ENCODE assay signal across 8 cellular contexts in the genomic region with DNA sequence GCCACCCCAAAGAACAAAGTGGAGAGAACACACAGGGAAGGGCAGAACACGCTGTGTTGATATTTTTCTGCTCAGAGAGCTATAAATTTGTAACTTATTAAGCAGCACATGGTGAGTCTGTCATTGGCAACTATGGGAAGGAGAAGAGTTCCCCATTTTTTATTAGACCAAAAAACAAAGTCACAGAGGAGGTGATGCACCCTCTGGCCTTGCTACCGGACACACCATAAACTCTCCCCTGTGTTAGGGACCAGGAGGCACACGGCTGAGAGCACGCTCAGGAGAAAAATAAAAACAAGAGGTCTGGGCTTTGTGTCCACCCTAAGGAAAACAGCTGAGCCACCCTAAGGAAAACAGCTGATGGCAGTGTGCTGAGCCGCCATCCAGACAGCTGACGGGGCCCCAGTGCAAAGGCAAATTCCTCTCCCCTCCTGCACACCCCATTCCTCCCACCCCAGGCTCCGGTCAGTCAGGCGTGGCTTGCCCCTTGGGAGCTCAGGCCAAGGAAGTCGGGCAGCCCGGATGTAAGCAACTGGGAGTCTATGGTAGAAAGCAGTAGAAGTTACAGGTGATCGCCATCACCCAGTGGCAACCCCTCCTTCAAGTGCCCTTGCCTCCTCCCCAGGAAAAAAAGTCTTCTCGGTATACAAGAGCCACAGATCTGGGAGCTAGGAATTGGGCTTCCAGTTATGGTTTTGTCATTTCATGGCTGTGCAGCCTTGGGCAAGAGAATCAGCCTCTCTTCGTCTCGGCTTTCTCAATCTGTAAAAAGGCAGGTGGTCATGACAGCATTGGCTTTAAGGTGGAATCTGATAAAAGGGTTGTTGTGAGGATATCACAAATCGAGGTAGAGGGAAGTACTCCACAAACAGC. TPM values are rescaled to one million over a fixed set of nuclear protein-coding genes. Genes with fewer than 3 reads are reported as not detected.
A peak's percentile ranks its signal among the peaks of the same experiment; 100 is the strongest.
DNase-seq lines count a peak whose midpoint lies in the region; ATAC-seq, FAIRE-seq and TF ChIP-seq lines count a peak whose summit lies in the region.

No MANE protein-coding gene starts in this region.

- peaks cover 59% of the 10 kb centered on the region for H3K4me1 Mint-ChIP-seq in T-helper 2 cell treated with Interferon-gamma antibody and Interleukin-4, amounts not matched to agents 5 μg/mL and 100 μg/mL, for 36 hours (ENCODE audit: low read depth)

- no peaks in the 10 kb centered on the region for H3K36me3 ChIP-seq in breast epithelium
- H3K36me3 ChIP-seq in HepG2 (replicated peaks in 1 of 2; ENCODE audit: control insufficient read depth in 1 of 2, insufficient read depth in 2 of 2, low read length in 2 of 2): no peaks in the 10 kb centered on the region; a peak in 2 of 5 replicates
- no peaks in the 10 kb centered on the region for H3K36me3 ChIP-seq in transverse colon
- H3K36me3 ChIP-seq in HAP-1 (replicated peaks): no peaks in the 10 kb centered on the region

- peaks cover 51% of the 10 kb centered on the region for H3K36me3 Mint-ChIP-seq in T-helper 2 cell treated with Interferon-gamma antibody and Interleukin-4, amounts not matched to agents 5 μg/mL and 100 μg/mL, for 36 hours (ENCODE audit: low read depth)

- FAIRE-seq in HepG2 (lab: Jason Lieb, UNC): no peak

- CTCF ChIA-PET in HepG2 (lab: Yijun Ruan, JAX; ENCODE audit: low intra/inter-chr PET ratio, low total read pairs): no interaction called here

- DNase-seq in T-helper 2 cell treated with Interferon-gamma antibody and Interleukin-4, amounts not matched to agents 5 μg/mL and 100 μg/mL, for 36 hours (ENCODE audit: low spot score): no peak
- no peak for DNase-seq in T-helper 2 cell
- DNase-seq in breast epithelium (ENCODE audit: low spot score in 2 of 2): no peak
- DNase-seq in HepG2 (ENCODE audit: low spot score): no peak
- no peak for DNase-seq in transverse colon
- no peak for DNase-seq in HAP-1 (ENCODE audit: low spot score in 2 of 2)
- no peak for DNase-seq in NCI-H146 (lab: John Stamatoyannopoulos, UW)
- no peak for DNase-seq in SKM-1 (lab: John Stamatoyannopoulos, UW; ENCODE audit: unreplicated experiment)

- H3K4me2 ChIP-seq in HepG2 (ENCODE audit: low read depth, low read length): peak overlapping the region; percentile 85

- POLR2A ChIA-PET in HepG2 (lab: Yijun Ruan, JAX): interaction anchor here (1.0 to 13.4 kb wide), 9 partner anchors 26 to 146 kb away, joined by 3 to 265 read pairs (median 10); a partner anchor contains a TSS

- H3K9me3 Mint-ChIP-seq in T-helper 2 cell treated with Interferon-gamma antibody and Interleukin-4, amounts not matched to agents 5 μg/mL and 100 μg/mL, for 36 hours: no peaks in the 10 kb centered on the region

- TF ChIP-seq RAD21 in HepG2 (CRISPR knock-in tag; IDR thresholded peaks at IDR 0.05): no peak

- in situ Hi-C loops in HepG2 (cut with HindIII; ENCODE audit: extremely low pct_ligation_motif_present, low pct_unique_long_range_greater_than_20kb) (loop anchor here (10.0 kb wide), 1 partner anchor 48 kb away; no protein-coding TSS in a partner anchor), transverse colon (cut with MboI; ENCODE audit: low pct_ligation_motif_present in 1 of 4, low pct_unique_long_range_greater_than_20kb in 1 of 4, low sequenced_read_pairs in 3 of 4) (no loop called here), HAP-1 (cut with MboI; ENCODE audit: low sequenced_read_pairs) (no loop called here)

- no peak for TF ChIP-seq EP300 in HepG2 (IDR thresholded peaks at IDR 0.05; ENCODE audit: low read depth in 2 of 2, low read length in 2 of 2)
- no peak for TF ChIP-seq EP300 in HepG2 (CRISPR knock-in tag; IDR thresholded peaks at IDR 0.05; ENCODE audit: borderline replicate concordance)
- no peak for TF ChIP-seq EP300 in transverse colon (IDR thresholded peaks at IDR 0.05; ENCODE audit: low read depth)

- intact Hi-C loops in breast epithelium (cut with DNase I; ENCODE audit: low total_unique reads): no loop called here
- intact Hi-C loops in HepG2 (cut with micrococcal nuclease; ENCODE audit: unreplicated experiment): no loop called here
- intact Hi-C loops in transverse colon (cut with DNase I; ENCODE audit: low total_unique reads): no loop called here

- H3K27me3 ChIP-seq in breast epithelium (no peaks in the 10 kb centered on the region), HepG2 (ENCODE audit: control insufficient read depth in 1 of 2, insufficient read depth in 2 of 2, low read length in 2 of 2) (no peaks in the 10 kb centered on the region), transverse colon (no peaks in the 10 kb centered on the region), HAP-1 (ENCODE audit: low read depth) (no peaks in the 10 kb centered on the region)

- no peak for TF ChIP-seq POLR2A in breast epithelium (IDR thresholded peaks at IDR 0.05)
- TF ChIP-seq POLR2A in HepG2 (IDR thresholded peaks at IDR 0.05; ENCODE audit: insufficient read depth in 1 of 2, low read depth in 2 of 2, low read length in 2 of 2): no peak
- TF ChIP-seq POLR2A in transverse colon (IDR thresholded peaks at IDR 0.05): no peak

- BruUV-seq in HepG2 (replicated peaks; lab: Mats Ljungman, UMichigan): TSS peak; percentile 40

- no peak for ATAC-seq in HepG2

- WGBS in HepG2 (ENCODE audit: low lambda C conversion rate): 68% methylated on average over 12 of the region's 15 CpGs
- 38 to 52% methylated on average over 4 to 15 of the region's 15 CpGs for WGBS in transverse colon (ENCODE audit: low coverage in 1 of 2), 2 donors

- H3K27ac Mint-ChIP-seq in T-helper 2 cell treated with Interferon-gamma antibody and Interleukin-4, amounts not matched to agents 5 μg/mL and 100 μg/mL, for 36 hours: peak overlapping the region; percentile 81

- peaks cover 3% of the 10 kb centered on the region; the same call in 1 of the 2 replicates for H4K20me1 ChIP-seq in HepG2 (ENCODE audit: insufficient read depth, low read length)

- H3K79me2 ChIP-seq in HepG2 (ENCODE audit: insufficient read depth, low read length): peaks cover 50% of the 10 kb centered on the region

- H3K4me1 ChIP-seq in breast epithelium: peaks cover 11 to 29% of the 10 kb centered on the region in 2 donors
- peaks cover 90% of the 10 kb centered on the region for H3K4me1 ChIP-seq in HepG2 (ENCODE audit: insufficient read depth, low read length)
- peaks cover 18 to 82% (median 52%) of the 10 kb centered on the region in 4 donors for H3K4me1 ChIP-seq in transverse colon
- H3K4me1 ChIP-seq in HAP-1: peaks cover 10% of the 10 kb centered on the region

- peak overlapping the region; percentile 96 to 98 (median 98) for H3K4me3 ChIP-seq in breast epithelium
- peak overlapping the region in 1 of 3 experiments; percentile 88; a peak in 1 of 6 replicates for H3K4me3 ChIP-seq in HepG2 (replicated peaks in 1 of 3; ENCODE audit: insufficient read depth in 1 of 3, low read depth in 2 of 3, low read length in 3 of 3)
- H3K4me3 ChIP-seq in transverse colon: peak overlapping the region; percentile 5 to 99 (median 96)
- H3K4me3 ChIP-seq in HAP-1: no peak overlapping the region

- no peaks in the 10 kb centered on the region for H3K27me3 Mint-ChIP-seq in T-helper 2 cell treated with Interferon-gamma antibody and Interleukin-4, amounts not matched to agents 5 μg/mL and 100 μg/mL, for 36 hours (ENCODE audit: low read depth)

- TF ChIP-seq CTCF in breast epithelium (IDR thresholded peaks at IDR 0.05) (no peak), HepG2 (CRISPR knock-in tag; IDR thresholded peaks at IDR 0.05) (no peak), transverse colon (IDR thresholded peaks at IDR 0.05) (no peak)

- H3K27ac ChIP-seq in breast epithelium: peak overlapping the region; percentile 93 to 94
- peak overlapping the region; percentile 13 for H3K27ac ChIP-seq in HepG2 (ENCODE audit: extremely low read length, insufficient read depth, low read length)
- H3K27ac ChIP-seq in transverse colon: peak overlapping the region; percentile 94 to 98 (median 94)

- no peak overlapping the region for H2AFZ ChIP-seq in HepG2 (ENCODE audit: low read length)

- peak overlapping the region; percentile 84; the same call in 1 of the 2 replicates for H3K9ac ChIP-seq in HepG2 (ENCODE audit: insufficient read depth, low read depth, low read length)

- H3K4me3 Mint-ChIP-seq in T-helper 2 cell treated with Interferon-gamma antibody and Interleukin-4, amounts not matched to agents 5 μg/mL and 100 μg/mL, for 36 hours: peak overlapping the region; percentile 99

- H3K9me3 ChIP-seq in breast epithelium (no peaks in the 10 kb centered on the region), HepG2 (ENCODE audit: low read length) (no peaks in the 10 kb centered on the region), transverse colon (no peaks in the 10 kb centered on the region), HAP-1 (no peaks in the 10 kb centered on the region)

RNA-seq across cellular contexts. Expression of a gene that starts 2.4 kb away (rescaled TPM):
- total RNA-seq in breast epithelium: 10 to 100 TPM; 44.8 to 74.1 (median 53.9) TPM
- total RNA-seq in HepG2 (2016; rRNA removed; fragmentation: Illumina TruSeq; extraction: Trizol): 13.6 and 14.2 TPM in 2 replicates
- 2.8 and 2.9 TPM in 2 replicates for total RNA-seq in HepG2 (2016; cell fraction: cytosol; rRNA removed; fragmentation: Illumina TruSeq; extraction: Trizol; ENCODE audit: low read depth)
- total RNA-seq in HepG2 (2016; cell fraction: insoluble cytoplasmic fraction; rRNA removed; fragmentation: Illumina TruSeq; extraction: Trizol): 10.2 and 11.3 TPM in 2 replicates
- 10.5 and 13.4 TPM in 2 replicates for total RNA-seq in HepG2 (2016; cell fraction: membrane; rRNA removed; fragmentation: Illumina TruSeq; extraction: Trizol)
- total RNA-seq in HepG2 (2016; cell fraction: nucleus; rRNA removed; fragmentation: Illumina TruSeq; extraction: Trizol): 10.6 and 14.0 TPM in 2 replicates
- polyA plus RNA-seq in HepG2 (2011; rRNA removed): 13.9 and 14.2 TPM in 2 replicates
- polyA plus RNA-seq in HepG2 (2011; cell fraction: cytosol; rRNA removed): 5.8 and 6.3 TPM in 2 replicates
- 34.5 and 43.7 TPM in 2 replicates for polyA plus RNA-seq in HepG2 (2011; cell fraction: nucleus; rRNA removed)
- 18.0 and 21.4 TPM in 2 replicates for polyA plus RNA-seq in HepG2 (2012)
- polyA plus RNA-seq in HepG2 (2016; cell fraction: cytosol; fragmentation: Illumina TruSeq; extraction: Trizol; ENCODE audit: low read depth): 3.3 and 3.4 TPM in 2 replicates
- polyA plus RNA-seq in HepG2 (2016; cell fraction: insoluble cytoplasmic fraction; fragmentation: Illumina TruSeq; extraction: Trizol; ENCODE audit: low read depth): 20.0 and 28.0 TPM in 2 replicates
- 14.1 and 14.2 TPM in 2 replicates for polyA plus RNA-seq in HepG2 (2016; cell fraction: membrane; fragmentation: Illumina TruSeq; extraction: Trizol; ENCODE audit: low read depth)
- polyA plus RNA-seq in HepG2 (2016; cell fraction: nucleus; fragmentation: Illumina TruSeq; extraction: Trizol; ENCODE audit: insufficient read depth, low read depth): 43.9 and 49.3 TPM in 2 replicates
- 26.4 and 40.4 TPM in 2 replicates for polyA minus RNA-seq in HepG2 (2011; rRNA and poly(A)+ RNA removed; ENCODE audit: low replicate concordance)
- 6.4 and 8.2 TPM in 2 replicates for polyA minus RNA-seq in HepG2 (2011; cell fraction: cytosol; rRNA and poly(A)+ RNA removed)
- 10.3 and 10.7 TPM in 2 replicates for polyA minus RNA-seq in HepG2 (2011; cell fraction: nucleus; rRNA and poly(A)+ RNA removed)
- 100 to 1,000 TPM; 101 to 328 (median 198) TPM for total RNA-seq in transverse colon

RNA-seq across cellular contexts. Expression of a gene that starts 28.6 kb away (rescaled TPM):
- total RNA-seq in breast epithelium (under 1 TPM; under 0.01 TPM), HepG2 (2016; rRNA removed; fragmentation: Illumina TruSeq; extraction: Trizol) (1,104 and 11,327 TPM in 2 replicates), transverse colon (under 1 TPM; under 0.01 TPM)
- total RNA-seq in HepG2 (2016; cell fraction: cytosol; rRNA removed; fragmentation: Illumina TruSeq; extraction: Trizol; ENCODE audit: low read depth): 75,622 and 87,357 TPM in 2 replicates
- total RNA-seq in HepG2 (2016; cell fraction: insoluble cytoplasmic fraction; rRNA removed; fragmentation: Illumina TruSeq; extraction: Trizol): 1,281 and 10,696 TPM in 2 replicates
- 7,098 and 8,950 TPM in 2 replicates for total RNA-seq in HepG2 (2016; cell fraction: membrane; rRNA removed; fragmentation: Illumina TruSeq; extraction: Trizol)
- 36,023 and 40,311 TPM in 2 replicates for total RNA-seq in HepG2 (2016; cell fraction: nucleus; rRNA removed; fragmentation: Illumina TruSeq; extraction: Trizol)
- under 0.01 TPM in 2 replicates for polyA plus RNA-seq in HepG2 (2011; rRNA removed)
- under 0.01 TPM in 2 replicates for polyA plus RNA-seq in HepG2 (2011; cell fraction: cytosol; rRNA removed)
- under 0.01 TPM in 2 replicates for polyA plus RNA-seq in HepG2 (2011; cell fraction: nucleus; rRNA removed)
- polyA plus RNA-seq in HepG2 (2012): 161 and 363 TPM in 2 replicates
- 126 TPM in 1 of 2 replicates, not detected in the other for polyA plus RNA-seq in HepG2 (2016; cell fraction: cytosol; fragmentation: Illumina TruSeq; extraction: Trizol; ENCODE audit: low read depth)
- polyA plus RNA-seq in HepG2 (2016; cell fraction: insoluble cytoplasmic fraction; fragmentation: Illumina TruSeq; extraction: Trizol; ENCODE audit: low read depth): not detected in 2 replicates
- polyA plus RNA-seq in HepG2 (2016; cell fraction: membrane; fragmentation: Illumina TruSeq; extraction: Trizol; ENCODE audit: low read depth): not detected in 2 replicates
- polyA plus RNA-seq in HepG2 (2016; cell fraction: nucleus; fragmentation: Illumina TruSeq; extraction: Trizol; ENCODE audit: insufficient read depth, low read depth): 46.8 TPM in 1 of 2 replicates, not detected in the other
- polyA minus RNA-seq in HepG2 (2011; rRNA and poly(A)+ RNA removed; ENCODE audit: low replicate concordance): under 0.01 TPM in 2 replicates
- polyA minus RNA-seq in HepG2 (2011; cell fraction: cytosol; rRNA and poly(A)+ RNA removed): 35,022 and 47,630 TPM in 2 replicates
- under 0.01 TPM in 2 replicates for polyA minus RNA-seq in HepG2 (2011; cell fraction: nucleus; rRNA and poly(A)+ RNA removed)

RNA-seq across cellular contexts. Expression of a gene that starts 29.9 kb away (rescaled TPM):
- total RNA-seq in breast epithelium (under 1 TPM in 2 of 3 donors, not detected in 1; under 0.01 TPM), HepG2 (2016; rRNA removed; fragmentation: Illumina TruSeq; extraction: Trizol) (623 and 7,407 TPM in 2 replicates), transverse colon (under 1 TPM in 3 of 4 donors, not detected in 1; under 0.01 TPM)
- 43,967 and 49,615 TPM in 2 replicates for total RNA-seq in HepG2 (2016; cell fraction: cytosol; rRNA removed; fragmentation: Illumina TruSeq; extraction: Trizol; ENCODE audit: low read depth)
- total RNA-seq in HepG2 (2016; cell fraction: insoluble cytoplasmic fraction; rRNA removed; fragmentation: Illumina TruSeq; extraction: Trizol): 747 and 6,785 TPM in 2 replicates
- total RNA-seq in HepG2 (2016; cell fraction: membrane; rRNA removed; fragmentation: Illumina TruSeq; extraction: Trizol): 4,501 and 5,797 TPM in 2 replicates
- total RNA-seq in HepG2 (2016; cell fraction: nucleus; rRNA removed; fragmentation: Illumina TruSeq; extraction: Trizol): 25,631 and 27,214 TPM in 2 replicates
- polyA plus RNA-seq in HepG2 (2011; rRNA removed): not detected in 2 replicates
- under 0.01 TPM in 2 replicates for polyA plus RNA-seq in HepG2 (2011; cell fraction: cytosol; rRNA removed)
- polyA plus RNA-seq in HepG2 (2011; cell fraction: nucleus; rRNA removed): under 0.01 TPM in 2 replicates
- polyA plus RNA-seq in HepG2 (2012): 161 and 404 TPM in 2 replicates
- polyA plus RNA-seq in HepG2 (2016; cell fraction: cytosol; fragmentation: Illumina TruSeq; extraction: Trizol; ENCODE audit: low read depth): 58.8 TPM in 1 of 2 replicates, not detected in the other
- polyA plus RNA-seq in HepG2 (2016; cell fraction: insoluble cytoplasmic fraction; fragmentation: Illumina TruSeq; extraction: Trizol; ENCODE audit: low read depth): not detected in 2 replicates
- not detected in 2 replicates for polyA plus RNA-seq in HepG2 (2016; cell fraction: membrane; fragmentation: Illumina TruSeq; extraction: Trizol; ENCODE audit: low read depth)
- 62.4 TPM in 1 of 2 replicates, not detected in the other for polyA plus RNA-seq in HepG2 (2016; cell fraction: nucleus; fragmentation: Illumina TruSeq; extraction: Trizol; ENCODE audit: insufficient read depth, low read depth)
- under 0.01 TPM in 2 replicates for polyA minus RNA-seq in HepG2 (2011; rRNA and poly(A)+ RNA removed; ENCODE audit: low replicate concordance)
- polyA minus RNA-seq in HepG2 (2011; cell fraction: cytosol; rRNA and poly(A)+ RNA removed): 32,519 and 40,246 TPM in 2 replicates
- under 0.01 TPM in 2 replicates for polyA minus RNA-seq in HepG2 (2011; cell fraction: nucleus; rRNA and poly(A)+ RNA removed)

RNA-seq across cellular contexts. Expression of a gene that starts 39.0 kb away (rescaled TPM):
- total RNA-seq in breast epithelium: 1 to 10 TPM in 2 of 3 donors, under 1 TPM in 1; 0.98 to 3.1 (median 1.6) TPM
- 3.4 and 7.0 TPM in 2 replicates for total RNA-seq in HepG2 (2016; rRNA removed; fragmentation: Illumina TruSeq; extraction: Trizol)
- 1.7 and 1.8 TPM in 2 replicates for total RNA-seq in HepG2 (2016; cell fraction: cytosol; rRNA removed; fragmentation: Illumina TruSeq; extraction: Trizol; ENCODE audit: low read depth)
- total RNA-seq in HepG2 (2016; cell fraction: insoluble cytoplasmic fraction; rRNA removed; fragmentation: Illumina TruSeq; extraction: Trizol): 3.3 and 4.9 TPM in 2 replicates
- 1.4 and 1.9 TPM in 2 replicates for total RNA-seq in HepG2 (2016; cell fraction: membrane; rRNA removed; fragmentation: Illumina TruSeq; extraction: Trizol)
- 1.8 and 2.1 TPM in 2 replicates for total RNA-seq in HepG2 (2016; cell fraction: nucleus; rRNA removed; fragmentation: Illumina TruSeq; extraction: Trizol)
- 4.8 and 5.8 TPM in 2 replicates for polyA plus RNA-seq in HepG2 (2011; rRNA removed)
- 4.1 and 5.0 TPM in 2 replicates for polyA plus RNA-seq in HepG2 (2011; cell fraction: cytosol; rRNA removed)
- 2.5 and 3.0 TPM in 2 replicates for polyA plus RNA-seq in HepG2 (2011; cell fraction: nucleus; rRNA removed)
- polyA plus RNA-seq in HepG2 (2012): 4.1 and 6.6 TPM in 2 replicates
- polyA plus RNA-seq in HepG2 (2016; cell fraction: cytosol; fragmentation: Illumina TruSeq; extraction: Trizol; ENCODE audit: low read depth): 0.69 and 0.86 TPM in 2 replicates
- 4.5 and 4.9 TPM in 2 replicates for polyA plus RNA-seq in HepG2 (2016; cell fraction: insoluble cytoplasmic fraction; fragmentation: Illumina TruSeq; extraction: Trizol; ENCODE audit: low read depth)
- polyA plus RNA-seq in HepG2 (2016; cell fraction: membrane; fragmentation: Illumina TruSeq; extraction: Trizol; ENCODE audit: low read depth): 0.82 and 0.95 TPM in 2 replicates
- polyA plus RNA-seq in HepG2 (2016; cell fraction: nucleus; fragmentation: Illumina TruSeq; extraction: Trizol; ENCODE audit: insufficient read depth, low read depth): 2.4 and 2.7 TPM in 2 replicates
- polyA minus RNA-seq in HepG2 (2011; rRNA and poly(A)+ RNA removed; ENCODE audit: low replicate concordance): 0.91 and 4.7 TPM in 2 replicates
- polyA minus RNA-seq in HepG2 (2011; cell fraction: cytosol; rRNA and poly(A)+ RNA removed): 0.79 and 1.8 TPM in 2 replicates
- polyA minus RNA-seq in HepG2 (2011; cell fraction: nucleus; rRNA and poly(A)+ RNA removed): 2.3 and 3.9 TPM in 2 replicates
- 1 to 10 TPM in 1 of 4 donors, under 1 TPM in 1, not detected in 2; 0.95 to 1.9 TPM for total RNA-seq in transverse colon

Comparison
In these comparisons a context has a peak if more than half of its experiments do, and no peak if none do; other contexts are left out.
1. H3K27ac ChIP-seq: peak in every context shown above with its lines; median percentile 94 in transverse colon; 94 in breast epithelium; 13 in HepG2.
2. RNA of a gene that starts 28.6 kb away (total RNA-seq): 1,104 to 87,357 TPM in HepG2; under 0.01 TPM in breast epithelium and under 0.01 TPM in transverse colon; every median in the first group is over 1,000 times any median in the second.
3. RNA of a gene that starts 29.9 kb away (total RNA-seq): 623 to 49,615 TPM in HepG2; under 0.01 TPM in breast epithelium and under 0.01 TPM in transverse colon; every median in the first group is over 100 times any median in the second.